9 cellular contexts compared by ENCODE assay signal in the genomic region with DNA sequence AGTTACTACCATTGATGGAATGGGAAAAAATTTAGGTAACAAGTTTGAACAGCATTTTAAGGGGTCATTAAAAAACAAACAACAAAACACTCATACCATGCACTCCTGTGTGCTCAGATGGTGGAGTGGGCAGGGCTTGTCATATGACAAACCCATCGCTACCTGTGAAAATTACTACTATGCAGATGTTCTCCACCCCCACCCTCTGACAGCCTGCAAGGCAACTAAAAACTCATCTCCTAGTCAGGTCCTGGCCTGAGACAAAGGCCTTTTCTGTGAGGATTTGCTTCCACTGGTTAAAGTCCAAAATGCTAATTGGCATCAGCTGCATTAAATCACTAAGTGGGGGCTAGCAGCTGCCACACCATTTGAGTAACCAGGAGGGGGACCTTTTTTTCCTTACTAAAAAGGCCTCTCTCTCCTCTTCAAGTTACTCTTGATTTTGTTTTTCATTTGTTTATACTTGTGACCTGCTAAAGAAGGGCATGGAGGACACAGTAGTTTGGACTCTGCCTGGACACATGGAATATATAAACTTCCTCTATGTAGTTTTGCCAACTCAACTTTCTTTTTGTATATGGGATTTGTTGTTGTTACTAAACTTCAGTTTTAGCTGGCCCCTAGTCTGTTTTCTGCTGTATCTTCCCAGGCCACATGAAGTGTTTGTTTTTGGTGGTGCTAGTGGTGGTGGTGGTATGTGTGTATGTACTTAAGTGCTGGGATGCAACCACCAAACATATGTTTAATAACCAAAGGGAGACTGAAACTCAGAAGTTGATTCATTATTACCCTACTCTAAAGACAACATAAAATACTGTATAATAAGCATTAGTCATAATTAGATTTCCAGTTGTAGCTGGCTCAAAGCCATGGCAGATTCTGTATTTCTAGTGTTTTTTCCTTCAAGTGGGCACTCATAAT.
DNase-seq lines count a peak whose midpoint lies in the region; ATAC-seq and TF ChIP-seq lines count a peak whose summit lies in the region.
"Had no signal": no experiment of that assay in that cellular context is flagged by ENCODE, and none has a peak within 500 bp of the region (broad histone marks: within the 10 kb centered on the region; RNA-seq: fewer than 3 reads in every experiment).

No MANE protein-coding gene starts in this region.

- peak; percentile 5 for DNase-seq in NCI-H748 (lab: John Stamatoyannopoulos, UW; ENCODE audit: unreplicated experiment)
- DNase-seq in NCI-H748 treated with DMSO at 0.1 percent for 48 hours (lab: John Stamatoyannopoulos, UW): no peak
- DNase-seq in glomerular visceral epithelial cell (ENCODE audit: extremely low spot score): peak; percentile 40
- DNase-seq in stimulated activated naive CD8-positive, alpha-beta T cell treated with anti-CD3 and anti-CD28 coated beads, Interleukin-15, amount 100 ng/mL, for 72 hours: peak in 1 of 2 donors; percentile 42
- no peak for DNase-seq in kidney tubule cell (ENCODE audit: low spot score)
- DNase-seq: SHP77 treated with DMSO at 0.1 percent for 48 hours had no signal

- H3K4me3 Mint-ChIP-seq in stimulated activated naive CD8-positive, alpha-beta T cell treated with anti-CD3 and anti-CD28 coated beads, Interleukin-15, amount 100 ng/mL, for 72 hours: no peak overlapping the region

- no peaks in the 10 kb centered on the region for H3K27me3 Mint-ChIP-seq in stimulated activated naive CD8-positive, alpha-beta T cell treated with anti-CD3 and anti-CD28 coated beads, Interleukin-15, amount 100 ng/mL, for 72 hours

- H3K27ac Mint-ChIP-seq in stimulated activated naive CD8-positive, alpha-beta T cell treated with anti-CD3 and anti-CD28 coated beads, Interleukin-15, amount 100 ng/mL, for 72 hours: peak overlapping the region in 1 of 2 donors; percentile 23

- H3K9me3 Mint-ChIP-seq in stimulated activated naive CD8-positive, alpha-beta T cell treated with anti-CD3 and anti-CD28 coated beads, Interleukin-15, amount 100 ng/mL, for 72 hours: no peaks in the 10 kb centered on the region

- ATAC-seq in SK-N-SH treated with all-trans-retinoic acid at 6 μM for 48 hours (peak; percentile 61), HG03432 (IDR thresholded peaks at IDR 0.05; ENCODE audit: unreplicated experiment) (no peak), HG03025 (IDR thresholded peaks at IDR 0.05; ENCODE audit: low FRiP score, unreplicated experiment) (no peak)
- peak; percentile 86 for ATAC-seq in stimulated activated naive CD8-positive, alpha-beta T cell treated with anti-CD3 and anti-CD28 coated beads, Interleukin-15, amount 100 ng/mL, for 72 hours

- peaks cover 83% of the 10 kb centered on the region for H3K4me1 Mint-ChIP-seq in stimulated activated naive CD8-positive, alpha-beta T cell treated with anti-CD3 and anti-CD28 coated beads, Interleukin-15, amount 100 ng/mL, for 72 hours

TF ChIP-seq in SK-N-SH treated with all-trans-retinoic acid at 6 μM for 48 hours, 23 proteins besides CTCF, POLR2A, EP300 and RAD21:
- TF ChIP-seq TCF4 (CRISPR knock-in tag; IDR thresholded peaks at IDR 0.05; ENCODE audit: borderline replicate concordance) (no peak), ISL1 (CRISPR knock-in tag; IDR thresholded peaks at IDR 0.05) (peak; percentile 76)
- TF ChIP-seq, protein P1, sequence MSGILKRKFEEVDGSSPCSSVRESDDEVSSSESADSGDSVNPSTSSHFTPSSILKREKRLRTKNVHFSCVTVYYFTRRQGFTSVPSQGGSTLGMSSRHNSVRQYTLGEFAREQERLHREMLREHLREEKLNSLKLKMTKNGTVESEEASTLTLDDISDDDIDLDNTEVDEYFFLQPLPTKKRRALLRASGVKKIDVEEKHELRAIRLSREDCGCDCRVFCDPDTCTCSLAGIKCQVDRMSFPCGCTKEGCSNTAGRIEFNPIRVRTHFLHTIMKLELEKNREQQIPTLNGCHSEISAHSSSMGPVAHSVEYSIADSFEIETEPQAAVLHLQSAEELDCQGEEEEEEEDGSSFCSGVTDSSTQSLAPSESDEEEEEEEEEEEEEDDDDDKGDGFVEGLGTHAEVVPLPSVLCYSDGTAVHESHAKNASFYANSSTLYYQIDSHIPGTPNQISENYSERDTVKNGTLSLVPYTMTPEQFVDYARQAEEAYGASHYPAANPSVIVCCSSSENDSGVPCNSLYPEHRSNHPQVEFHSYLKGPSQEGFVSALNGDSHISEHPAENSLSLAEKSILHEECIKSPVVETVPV (CRISPR knock-in tag; IDR thresholded peaks at IDR 0.05): no peak
- TF ChIP-seq, protein P2, sequence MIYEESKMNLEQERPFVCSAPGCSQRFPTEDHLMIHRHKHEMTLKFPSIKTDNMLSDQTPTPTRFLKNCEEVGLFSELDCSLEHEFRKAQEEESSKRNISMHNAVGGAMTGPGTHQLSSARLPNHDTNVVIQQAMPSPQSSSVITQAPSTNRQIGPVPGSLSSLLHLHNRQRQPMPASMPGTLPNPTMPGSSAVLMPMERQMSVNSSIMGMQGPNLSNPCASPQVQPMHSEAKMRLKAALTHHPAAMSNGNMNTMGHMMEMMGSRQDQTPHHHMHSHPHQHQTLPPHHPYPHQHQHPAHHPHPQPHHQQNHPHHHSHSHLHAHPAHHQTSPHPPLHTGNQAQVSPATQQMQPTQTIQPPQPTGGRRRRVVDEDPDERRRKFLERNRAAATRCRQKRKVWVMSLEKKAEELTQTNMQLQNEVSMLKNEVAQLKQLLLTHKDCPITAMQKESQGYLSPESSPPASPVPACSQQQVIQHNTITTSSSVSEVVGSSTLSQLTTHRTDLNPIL (CRISPR knock-in tag; IDR thresholded peaks at IDR 0.05; ENCODE audit: low read depth): no peak

Comparison
In these comparisons a context has a peak if more than half of its experiments do, and no peak if none do; other contexts are left out.
1. DNase-seq: peak in NCI-H748 (single experiment) and glomerular visceral epithelial cell (single experiment); none in NCI-H748 treated with DMSO at 0.1 percent for 48 hours (single experiment) and kidney tubule cell (single experiment).
2. ATAC-seq: peak in SK-N-SH treated with all-trans-retinoic acid at 6 μM for 48 hours (single experiment) and stimulated activated naive CD8-positive, alpha-beta T cell treated with anti-CD3 and anti-CD28 coated beads, Interleukin-15, amount 100 ng/mL, for 72 hours (single experiment); none in HG03432 (single experiment) and HG03025 (single experiment).